In genomic region chr3:187773233-187773962, GRCh38 we compare ENCODE assay signal across 10 cellular contexts. TPM values are rescaled to one million over a fixed set of nuclear protein-coding genes. Genes with fewer than 3 reads are reported as not detected.
DNase-seq lines count a peak whose midpoint lies in the region; ATAC-seq lines count a peak whose summit lies in the region.
"Had no signal": no experiment of that assay in that cellular context is flagged by ENCODE, and none has a peak within 500 bp of the region (broad histone marks: within the 10 kb centered on the region; RNA-seq: fewer than 3 reads in every experiment).

No MANE protein-coding gene starts in this region.

- CTCF ChIA-PET in activated CD4-positive, alpha-beta T cell treated with anti-CD3 and anti-CD28 coated beads, Interleukin-2, amount 10 ng/mL, durations not matched to agents 7 days and 5 days (lab: Charles Lee) = interaction anchor here (0.6 kb wide), 1 partner anchor 1207 kb away, joined by 5 read pairs; no protein-coding TSS in a partner anchor

- DNase-seq in activated CD4-positive, alpha-beta T cell treated with anti-CD3 and anti-CD28 coated beads, Interleukin-2, amount 10 ng/mL, durations not matched to agents 7 days and 5 days = no peak
- no peak for DNase-seq in activated CD4-positive, alpha-beta T cell treated with anti-CD3 and anti-CD28 coated beads for 48 hours
- DNase-seq in NOMO-1 treated with DMSO at 0.1 percent for 48 hours (lab: John Stamatoyannopoulos, UW; ENCODE audit: unreplicated experiment) = peak; percentile 95
- no peak for DNase-seq in NCI-H1436 (lab: John Stamatoyannopoulos, UW)
- DNase-seq in NCI-H2171 treated with DMSO at 0.1 percent for 48 hours (lab: John Stamatoyannopoulos, UW) = no peak
- no peak for DNase-seq in G401 (ENCODE audit: low spot score)
- DNase-seq: HFFc6 had no signal

- peak; percentile 70 for ATAC-seq in HG02870 (IDR thresholded peaks at IDR 0.05; ENCODE audit: unreplicated experiment)
- peak; percentile 75 for ATAC-seq in stimulated activated memory B cell treated with anti-CD40 and anti-IgM and Interleukin-4, amounts not matched to agents 10 μg/mL and 1 μg/mL and 100 μg/mL, for 72 hours
- ATAC-seq: A549 had no signal

- H3K27ac Mint-ChIP-seq in activated CD4-positive, alpha-beta T cell treated with anti-CD3 and anti-CD28 coated beads, Interleukin-2, amount 10 ng/mL, durations not matched to agents 7 days and 5 days = peak overlapping the region; percentile 56
- H3K27ac Mint-ChIP-seq in stimulated activated memory B cell treated with anti-CD40 and anti-IgM and Interleukin-4, amounts not matched to agents 10 μg/mL and 1 μg/mL and 100 μg/mL, for 72 hours = peak overlapping the region; percentile 75
- H3K27ac Mint-ChIP-seq: HFFc6 had no signal

- peaks cover 19% of the 10 kb centered on the region for H3K9me3 Mint-ChIP-seq in activated CD4-positive, alpha-beta T cell treated with anti-CD3 and anti-CD28 coated beads, Interleukin-2, amount 10 ng/mL, durations not matched to agents 7 days and 5 days
- no peaks in the 10 kb centered on the region for H3K9me3 Mint-ChIP-seq in stimulated activated memory B cell treated with anti-CD40 and anti-IgM and Interleukin-4, amounts not matched to agents 10 μg/mL and 1 μg/mL and 100 μg/mL, for 72 hours
- H3K9me3 Mint-ChIP-seq: HFFc6 had no signal

- in situ Hi-C loops in G401 (cut with HindIII; ENCODE audit: low sequenced_read_pairs) = no loop called here

- H3K4me1 Mint-ChIP-seq in activated CD4-positive, alpha-beta T cell treated with anti-CD3 and anti-CD28 coated beads, Interleukin-2, amount 10 ng/mL, durations not matched to agents 7 days and 5 days = peaks cover 70% of the 10 kb centered on the region
- peaks cover 47% of the 10 kb centered on the region for H3K4me1 Mint-ChIP-seq in stimulated activated memory B cell treated with anti-CD40 and anti-IgM and Interleukin-4, amounts not matched to agents 10 μg/mL and 1 μg/mL and 100 μg/mL, for 72 hours

- no peak overlapping the region for H3K4me3 Mint-ChIP-seq in activated CD4-positive, alpha-beta T cell treated with anti-CD3 and anti-CD28 coated beads, Interleukin-2, amount 10 ng/mL, durations not matched to agents 7 days and 5 days
- H3K4me3 Mint-ChIP-seq in stimulated activated memory B cell treated with anti-CD40 and anti-IgM and Interleukin-4, amounts not matched to agents 10 μg/mL and 1 μg/mL and 100 μg/mL, for 72 hours = peak overlapping the region; percentile 43
- H3K4me3 Mint-ChIP-seq: HFFc6 had no signal

- H3K36me3 Mint-ChIP-seq in activated CD4-positive, alpha-beta T cell treated with anti-CD3 and anti-CD28 coated beads, Interleukin-2, amount 10 ng/mL, durations not matched to agents 7 days and 5 days (ENCODE audit: low read depth) = peaks cover 14% of the 10 kb centered on the region
- no peaks in the 10 kb centered on the region for H3K36me3 Mint-ChIP-seq in stimulated activated memory B cell treated with anti-CD40 and anti-IgM and Interleukin-4, amounts not matched to agents 10 μg/mL and 1 μg/mL and 100 μg/mL, for 72 hours

- POLR2A ChIA-PET in activated CD4-positive, alpha-beta T cell treated with anti-CD3 and anti-CD28 coated beads, Interleukin-2, amount 10 ng/mL, durations not matched to agents 7 days and 5 days (lab: Charles Lee) = no interaction called here

- H3K27me3 Mint-ChIP-seq in activated CD4-positive, alpha-beta T cell treated with anti-CD3 and anti-CD28 coated beads, Interleukin-2, amount 10 ng/mL, durations not matched to agents 7 days and 5 days = no peaks in the 10 kb centered on the region
- H3K27me3 Mint-ChIP-seq in stimulated activated memory B cell treated with anti-CD40 and anti-IgM and Interleukin-4, amounts not matched to agents 10 μg/mL and 1 μg/mL and 100 μg/mL, for 72 hours = no peaks in the 10 kb centered on the region

RNA-seq across cellular contexts. Expression of gene BCL6, which starts 28.1 kb away (rescaled TPM):
- 10 to 100 TPM; 12.0 to 12.7 TPM for total RNA-seq in activated CD4-positive, alpha-beta T cell treated with anti-CD3 and anti-CD28 coated beads, Interleukin-2, amount 10 ng/mL, durations not matched to agents 7 days and 5 days
- 0.18 and 1.3 TPM in 2 replicates for total RNA-seq in G401 (2014; rRNA removed; shearing (Covaris generic))
